Comparison of ENCODE assay signal across 20 cellular contexts in the genomic region with DNA sequence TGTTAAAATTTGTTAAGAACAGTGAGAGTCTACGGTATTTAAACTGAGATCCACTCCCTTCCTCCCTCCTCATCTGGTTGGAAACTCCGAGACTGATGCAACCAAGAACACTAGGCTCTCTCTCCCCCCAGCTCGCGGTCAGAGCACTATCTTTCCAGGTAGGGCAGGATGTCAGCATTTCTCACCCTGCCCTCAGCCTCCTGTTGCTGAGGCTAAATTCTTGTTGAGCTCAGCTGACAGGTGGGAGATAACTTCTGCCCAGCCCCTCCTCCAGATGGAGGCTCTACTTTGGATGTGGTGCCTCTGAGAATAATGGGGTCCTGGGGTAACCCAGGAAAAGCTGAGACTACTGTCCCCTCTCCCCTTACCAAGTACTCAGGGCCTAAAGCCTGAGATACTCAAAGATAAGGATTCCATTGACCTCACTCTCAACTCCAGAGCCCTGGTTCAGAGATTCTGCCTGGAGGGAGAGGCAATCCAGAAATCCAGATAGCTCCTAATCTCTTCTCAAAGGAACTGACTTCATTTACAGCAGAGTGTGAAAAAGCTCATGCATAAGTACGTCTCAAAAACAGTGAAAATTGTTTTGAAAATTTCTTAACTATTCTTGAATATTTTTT.
A peak's percentile ranks its signal among the peaks of the same experiment; 100 is the strongest.
DNase-seq lines count a peak whose midpoint lies in the region; ATAC-seq, FAIRE-seq and TF ChIP-seq lines count a peak whose summit lies in the region.
"Had no signal": no experiment of that assay in that cellular context is flagged by ENCODE, and none has a peak within 500 bp of the region (broad histone marks: within the 10 kb centered on the region; RNA-seq: fewer than 3 reads in every experiment).

No MANE protein-coding gene starts in this region.

- DNase-seq in NK-92 treated with Interleukin-12 subunit alpha and Interleukin-12 subunit beta, amount 100 ng/mL, for 24 hours (lab: John Stamatoyannopoulos, UW), result peak; percentile 59
- DNase-seq in NK-92 (lab: John Stamatoyannopoulos, UW; ENCODE audit: unreplicated experiment) (no peak), NT2/D1 (ENCODE audit: low read depth, low spot score) (peak; percentile 2), fibroblast of lung (ENCODE audit: low read depth in 2 of 2) (no peak), occipital lobe (lab: John Stamatoyannopoulos, UW) (no peak), Right ventricle myocardium superior (no peak), GM19239 (ENCODE audit: insufficient read length, low spot score) (no peak)
- DNase-seq: amniotic stem cell; caudate nucleus; GF-D8; NCI-H1694; NCI-H345; nephron progenitor cell; stimulated activated CD4-positive, alpha-beta T cell treated with anti-CD3 and anti-CD28 coated beads, Interleukin-4, amount 100 ng/mL, for 4 hours had no signal

- no peaks in the 10 kb centered on the region for H3K79me2 ChIP-seq in fibroblast of lung (ENCODE audit: control insufficient read depth, insufficient read depth, low read length)

- H3K27me3 ChIP-seq in NT2/D1 (ENCODE audit: insufficient read depth, insufficient read length), result no peaks in the 10 kb centered on the region
- H3K27me3 ChIP-seq in fibroblast of lung (ENCODE audit: control insufficient read depth, insufficient read depth, low read length), result no peaks in the 10 kb centered on the region

- no peak overlapping the region for H3K4me2 ChIP-seq in fibroblast of lung (ENCODE audit: extremely low read depth, insufficient read depth, low read length)

- H3K36me3 ChIP-seq in NT2/D1 (ENCODE audit: insufficient read depth, insufficient read length, low read length) (no peaks in the 10 kb centered on the region), fibroblast of lung (ENCODE audit: control insufficient read depth, insufficient read depth, low read length) (no peaks in the 10 kb centered on the region), mesodermal cell (ENCODE audit: control insufficient read depth, insufficient read depth, low read length) (no peaks in the 10 kb centered on the region)

- H3K9me3 ChIP-seq in NT2/D1 (ENCODE audit: insufficient read depth, low read length), result no peaks in the 10 kb centered on the region
- H3K9me3 ChIP-seq in fibroblast of lung (ENCODE audit: control insufficient read depth, insufficient read depth, low read depth, low read length), result no peaks in the 10 kb centered on the region
- no peaks in the 10 kb centered on the region for H3K9me3 ChIP-seq in mesodermal cell (ENCODE audit: control insufficient read depth, low read length)

- H3K4me3 ChIP-seq in NT2/D1 (ENCODE audit: insufficient read length, low read depth) (no peak overlapping the region), fibroblast of lung (replicated peaks in 1 of 4; ENCODE audit: control extremely low read depth in 1 of 4, insufficient read depth in 1 of 4, low read depth in 3 of 4, low read length in 4 of 4) (no peak overlapping the region), mesodermal cell (ENCODE audit: extremely low read depth, insufficient read depth, low read length, poor library complexity, severe bottlenecking) (no peak overlapping the region)

- no peak for TF ChIP-seq CTCF in fibroblast of lung (conservative IDR thresholded peaks at IDR 0.05 in 1 of 2, IDR thresholded peaks at IDR 0.05 in 1 of 2; ENCODE audit: low read depth in 1 of 2, low read length in 2 of 2)

- H3K4me1 ChIP-seq in NT2/D1 (ENCODE audit: insufficient read depth, insufficient read length) (no peaks in the 10 kb centered on the region), fibroblast of lung (ENCODE audit: control insufficient read depth, extremely low read depth, insufficient read depth, low read length) (no peaks in the 10 kb centered on the region), mesodermal cell (ENCODE audit: control insufficient read depth, insufficient read depth, low read length, poor library complexity, severe bottlenecking) (peaks cover 5% of the 10 kb centered on the region)

- H4K20me1 ChIP-seq in fibroblast of lung (ENCODE audit: control insufficient read depth, extremely low read depth, insufficient read depth, low read length), result no peaks in the 10 kb centered on the region

- WGBS in mesodermal cell (ENCODE audit: insufficient coverage in 2 of 2), 2 experiments, result 32 to 86% methylated on average over 1 to 3 of the region's 5 CpGs

- H2AFZ ChIP-seq in fibroblast of lung (ENCODE audit: low read length), result peak overlapping the region; percentile 25

- ATAC-seq in Right ventricle myocardium superior (ENCODE audit: poor library complexity), result no peak
- ATAC-seq: esophagus mucosa had no signal

- intact Hi-C loops in Right ventricle myocardium superior (cut with DNase I), result no loop called here

- H3K9ac ChIP-seq in NT2/D1 (ENCODE audit: insufficient read length, low read depth) (no peak overlapping the region), fibroblast of lung (ENCODE audit: insufficient read depth, low read length) (no peak overlapping the region)

- FAIRE-seq in GM19239 (lab: Jason Lieb, UNC), result no peak
- FAIRE-seq: GM12892, keratinocyte had no signal

- H3K27ac ChIP-seq in fibroblast of lung (ENCODE audit: insufficient read depth, low read length) (no peak overlapping the region), mesodermal cell (ENCODE audit: low read depth, low read length, severe bottlenecking) (peak overlapping the region; percentile 68)
- H3K27ac ChIP-seq: 22Rv1, VCaP had no signal

Comparison
In these comparisons a context has a peak if more than half of its experiments do, and no peak if none do; other contexts are left out.
1. DNase-seq: peak in NK-92 treated with Interleukin-12 subunit alpha and Interleukin-12 subunit beta, amount 100 ng/mL, for 24 hours (single experiment) and NT2/D1 (single experiment); none in NK-92 (single experiment), fibroblast of lung (0 of 2), occipital lobe (single experiment), Right ventricle myocardium superior (single experiment) and GM19239 (single experiment).